In the genomic region with DNA sequence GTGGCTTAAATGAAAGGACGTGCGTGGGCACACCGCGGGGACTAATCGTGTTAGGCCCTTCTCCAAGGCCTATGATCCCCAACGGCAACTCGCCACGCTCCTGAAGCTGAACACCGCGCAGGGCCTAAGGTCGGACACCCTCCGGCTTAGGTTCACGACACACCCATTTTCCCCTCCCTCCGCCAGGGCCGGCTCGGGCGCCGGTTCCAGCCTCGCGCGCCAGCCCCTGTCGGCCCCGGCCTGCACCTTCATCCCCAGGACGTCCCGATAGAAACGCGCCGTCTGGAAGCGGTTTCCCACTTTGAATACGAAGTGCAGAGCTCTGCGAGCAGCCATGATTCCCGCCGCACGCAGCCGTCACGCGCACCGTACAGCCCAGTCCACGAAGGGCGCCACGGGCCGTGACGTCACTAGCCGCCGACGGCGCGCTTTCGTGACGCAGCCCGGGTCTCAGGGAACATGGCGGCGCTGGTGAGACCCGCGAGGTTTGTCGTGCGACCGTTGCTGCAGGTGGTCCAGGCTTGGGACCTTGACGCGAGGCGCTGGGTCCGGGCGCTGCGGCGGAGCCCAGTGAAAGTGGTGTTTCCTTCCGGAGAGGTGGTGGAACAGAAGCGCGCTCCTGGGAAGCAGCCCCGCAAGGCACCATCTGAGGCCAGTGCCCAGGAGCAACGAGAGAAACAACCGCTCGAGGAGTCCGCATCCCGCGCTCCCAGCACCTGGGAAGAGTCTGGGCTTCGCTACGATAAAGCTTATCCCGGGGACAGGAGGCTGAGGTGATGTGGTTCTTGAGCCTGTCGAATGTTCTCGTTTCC, we compare ENCODE assay signal across 1 cellular context.
TF ChIP-seq lines count a peak whose summit lies in the region.

A gene with protein sequence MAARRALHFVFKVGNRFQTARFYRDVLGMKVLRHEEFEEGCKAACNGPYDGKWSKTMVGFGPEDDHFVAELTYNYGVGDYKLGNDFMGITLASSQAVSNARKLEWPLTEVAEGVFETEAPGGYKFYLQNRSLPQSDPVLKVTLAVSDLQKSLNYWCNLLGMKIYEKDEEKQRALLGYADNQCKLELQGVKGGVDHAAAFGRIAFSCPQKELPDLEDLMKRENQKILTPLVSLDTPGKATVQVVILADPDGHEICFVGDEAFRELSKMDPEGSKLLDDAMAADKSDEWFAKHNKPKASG (minus strand): TSS at position 361 of the 812 bp plus-strand sequence. CDS start 25 bp downstream, at position 336.
A gene with protein sequence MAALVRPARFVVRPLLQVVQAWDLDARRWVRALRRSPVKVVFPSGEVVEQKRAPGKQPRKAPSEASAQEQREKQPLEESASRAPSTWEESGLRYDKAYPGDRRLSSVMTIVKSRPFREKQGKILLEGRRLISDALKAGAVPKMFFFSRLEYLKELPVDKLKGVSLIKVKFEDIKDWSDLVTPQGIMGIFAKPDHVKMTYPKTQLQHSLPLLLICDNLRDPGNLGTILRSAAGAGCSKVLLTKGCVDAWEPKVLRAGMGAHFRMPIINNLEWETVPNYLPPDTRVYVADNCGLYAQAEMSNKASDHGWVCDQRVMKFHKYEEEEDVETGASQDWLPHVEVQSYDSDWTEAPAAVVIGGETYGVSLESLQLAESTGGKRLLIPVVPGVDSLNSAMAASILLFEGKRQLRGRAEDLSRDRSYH (plus strand): TSS at position 434 of the 812 bp plus-strand sequence. CDS start 26 bp downstream, at position 460.

TF ChIP-seq in HepG2, 621 proteins besides CTCF, POLR2A, EP300 and RAD21 (continued from another document):
- TF ChIP-seq GABPA (IDR thresholded peaks at IDR 0.05; ENCODE audit: low read depth, low read length) = no peak
- TF ChIP-seq GABPA (CRISPR knock-in tag; IDR thresholded peaks at IDR 0.05; ENCODE audit: low read depth) = peak; percentile 43; the same call in 1 of the 2 replicates
- peak; percentile 92 for TF ChIP-seq GABPB1 (CRISPR knock-in tag; IDR thresholded peaks at IDR 0.05)
- 0 out of 2 replicates have a peak, but pooled peaks have one; percentile 44 for TF ChIP-seq ZNF383 (CRISPR knock-in tag; IDR thresholded peaks at IDR 0.05; ENCODE audit: borderline replicate concordance)
- TF ChIP-seq FOXA1 (IDR thresholded peaks at IDR 0.05) = no peak
- TF ChIP-seq FOXA1 (CRISPR knock-in tag; IDR thresholded peaks at IDR 0.05) = peak; percentile 61
- TF ChIP-seq NCOA1 (CRISPR knock-in tag; IDR thresholded peaks at IDR 0.05) = no peak
- peak; percentile 8; the same call in 1 of the 2 replicates for TF ChIP-seq KDM6A (CRISPR knock-in tag; IDR thresholded peaks at IDR 0.05; ENCODE audit: low read depth)
- TF ChIP-seq, protein P1, sequence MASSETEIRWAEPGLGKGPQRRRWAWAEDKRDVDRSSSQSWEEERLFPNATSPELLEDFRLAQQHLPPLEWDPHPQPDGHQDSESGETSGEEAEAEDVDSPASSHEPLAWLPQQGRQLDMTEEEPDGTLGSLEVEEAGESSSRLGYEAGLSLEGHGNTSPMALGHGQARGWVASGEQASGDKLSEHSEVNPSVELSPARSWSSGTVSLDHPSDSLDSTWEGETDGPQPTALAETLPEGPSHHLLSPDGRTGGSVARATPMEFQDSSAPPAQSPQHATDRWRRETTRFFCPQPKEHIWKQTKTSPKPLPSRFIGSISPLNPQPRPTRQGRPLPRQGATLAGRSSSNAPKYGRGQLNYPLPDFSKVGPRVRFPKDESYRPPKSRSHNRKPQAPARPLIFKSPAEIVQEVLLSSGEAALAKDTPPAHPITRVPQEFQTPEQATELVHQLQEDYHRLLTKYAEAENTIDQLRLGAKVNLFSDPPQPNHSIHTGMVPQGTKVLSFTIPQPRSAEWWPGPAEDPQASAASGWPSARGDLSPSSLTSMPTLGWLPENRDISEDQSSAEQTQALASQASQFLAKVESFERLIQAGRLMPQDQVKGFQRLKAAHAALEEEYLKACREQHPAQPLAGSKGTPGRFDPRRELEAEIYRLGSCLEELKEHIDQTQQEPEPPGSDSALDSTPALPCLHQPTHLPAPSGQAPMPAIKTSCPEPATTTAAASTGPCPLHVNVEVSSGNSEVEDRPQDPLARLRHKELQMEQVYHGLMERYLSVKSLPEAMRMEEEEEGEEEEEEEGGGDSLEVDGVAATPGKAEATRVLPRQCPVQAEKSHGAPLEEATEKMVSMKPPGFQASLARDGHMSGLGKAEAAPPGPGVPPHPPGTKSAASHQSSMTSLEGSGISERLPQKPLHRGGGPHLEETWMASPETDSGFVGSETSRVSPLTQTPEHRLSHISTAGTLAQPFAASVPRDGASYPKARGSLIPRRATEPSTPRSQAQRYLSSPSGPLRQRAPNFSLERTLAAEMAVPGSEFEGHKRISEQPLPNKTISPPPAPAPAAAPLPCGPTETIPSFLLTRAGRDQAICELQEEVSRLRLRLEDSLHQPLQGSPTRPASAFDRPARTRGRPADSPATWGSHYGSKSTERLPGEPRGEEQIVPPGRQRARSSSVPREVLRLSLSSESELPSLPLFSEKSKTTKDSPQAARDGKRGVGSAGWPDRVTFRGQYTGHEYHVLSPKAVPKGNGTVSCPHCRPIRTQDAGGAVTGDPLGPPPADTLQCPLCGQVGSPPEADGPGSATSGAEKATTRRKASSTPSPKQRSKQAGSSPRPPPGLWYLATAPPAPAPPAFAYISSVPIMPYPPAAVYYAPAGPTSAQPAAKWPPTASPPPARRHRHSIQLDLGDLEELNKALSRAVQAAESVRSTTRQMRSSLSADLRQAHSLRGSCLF (CRISPR knock-in tag; IDR thresholded peaks at IDR 0.05; ENCODE audit: borderline replicate concordance) = no peak
- TF ChIP-seq ZNF816 (CRISPR knock-in tag; IDR thresholded peaks at IDR 0.05; ENCODE audit: borderline replicate concordance) = peak; percentile 71; the same call in 1 of the 2 replicates
- TF ChIP-seq ZNF12 (CRISPR knock-in tag; IDR thresholded peaks at IDR 0.05) = peak; percentile 44; the same call in 1 of the 2 replicates
- no peak for TF ChIP-seq ZNF260 (CRISPR knock-in tag; IDR thresholded peaks at IDR 0.05; ENCODE audit: borderline replicate concordance, low read depth)
- TF ChIP-seq, protein P2, sequence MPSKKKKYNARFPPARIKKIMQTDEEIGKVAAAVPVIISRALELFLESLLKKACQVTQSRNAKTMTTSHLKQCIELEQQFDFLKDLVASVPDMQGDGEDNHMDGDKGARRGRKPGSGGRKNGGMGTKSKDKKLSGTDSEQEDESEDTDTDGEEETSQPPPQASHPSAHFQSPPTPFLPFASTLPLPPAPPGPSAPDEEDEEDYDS (CRISPR knock-in tag; IDR thresholded peaks at IDR 0.05) = peak; percentile 79
- peak; percentile 21; the same call in 1 of the 2 replicates for TF ChIP-seq SP5 (CRISPR knock-in tag; IDR thresholded peaks at IDR 0.05; ENCODE audit: borderline replicate concordance, low read depth)
- peak; percentile 81; the same call in 1 of the 2 replicates for TF ChIP-seq ZMYM2 (CRISPR knock-in tag; IDR thresholded peaks at IDR 0.05)
TF ChIP-seq in HepG2: peak in this region for 351.
